Comparison of ENCODE assay signal across 16 cellular contexts in the genomic region with DNA sequence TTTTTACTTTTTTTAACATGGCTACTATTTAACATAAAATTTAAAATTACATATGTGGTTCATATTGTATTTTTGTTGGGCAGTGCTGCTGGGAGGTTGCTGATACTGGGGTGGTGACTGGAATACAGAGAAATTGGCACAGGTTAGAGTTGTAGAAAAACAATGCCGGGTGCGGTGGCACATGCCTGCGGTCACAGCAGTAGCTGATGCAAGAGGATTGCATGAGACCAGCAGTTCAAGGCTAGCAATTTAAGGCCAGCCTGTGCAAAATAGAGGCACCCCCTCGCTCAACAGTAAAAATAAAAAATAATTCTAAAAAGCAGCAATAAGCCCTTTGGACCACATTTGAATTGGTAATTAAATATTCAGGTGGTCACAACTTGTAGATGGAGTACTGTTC. TPM values are rescaled to one million over a fixed set of nuclear protein-coding genes. Genes with fewer than 3 reads are reported as not detected.
DNase-seq lines count a peak whose midpoint lies in the region; ATAC-seq and TF ChIP-seq lines count a peak whose summit lies in the region.
"Had no signal": no experiment of that assay in that cellular context is flagged by ENCODE, and none has a peak within 500 bp of the region (broad histone marks: within the 10 kb centered on the region; RNA-seq: fewer than 3 reads in every experiment).

No MANE protein-coding gene starts in this region.

- no peak overlapping the region for H3K27ac Mint-ChIP-seq in WTC11

- TF ChIP-seq RAD21 in liver (IDR thresholded peaks at IDR 0.05), result peak in 1 of 2 donors; percentile 7

- WGBS in liver, result 40% methylated on average over 4 of the region's 4 CpGs

- H3K27me3 ChIP-seq in liver (ENCODE audit: control insufficient read depth in 4 of 4, insufficient read depth in 4 of 4, low read length in 3 of 4), result no peaks in the 10 kb centered on the region

- no peaks in the 10 kb centered on the region for H3K9me3 ChIP-seq in liver (ENCODE audit: control insufficient read depth in 4 of 4, low read length in 3 of 4)

- TF ChIP-seq CTCF in WTC11 (IDR thresholded peaks at IDR 0.05) (no peak), liver (IDR thresholded peaks at IDR 0.05; ENCODE audit: low read depth, low read length, missing input control) (no peak)

- H3K27me3 Mint-ChIP-seq in WTC11 (ENCODE audit: low read depth), result no peaks in the 10 kb centered on the region

- no peak overlapping the region for H3K9ac ChIP-seq in liver (ENCODE audit: low read depth in 1 of 2, low read length in 2 of 2)
- H3K9ac ChIP-seq: KMS-11 had no signal

- CTCF ChIA-PET in WTC11 (lab: Charles Lee), result interaction anchor here (1.2 kb wide), 1 partner anchor 12 kb away, joined by 3 read pairs; no protein-coding TSS in a partner anchor

- no peak for ATAC-seq in WTC11
- ATAC-seq in GM18873 (IDR thresholded peaks at IDR 0.05; ENCODE audit: low FRiP score, unreplicated experiment), result no peak
- ATAC-seq: PC-3 had no signal

- H3K9me3 Mint-ChIP-seq in WTC11, result no peaks in the 10 kb centered on the region

- no peak overlapping the region for H3K4me3 ChIP-seq in liver (ENCODE audit: low read depth in 1 of 3, low read length in 3 of 3)

- no peaks in the 10 kb centered on the region for H3K36me3 ChIP-seq in liver (ENCODE audit: control insufficient read depth in 4 of 4, insufficient read depth in 3 of 4, low read depth in 1 of 4, low read length in 3 of 4)

- H3K4me3 Mint-ChIP-seq in WTC11, result no peak overlapping the region

- peaks cover 16% of the 10 kb centered on the region for H3K4me1 Mint-ChIP-seq in WTC11

- peaks cover 0 to 4% (median 0%) of the 10 kb centered on the region in 4 donors for H3K4me1 ChIP-seq in liver (ENCODE audit: control insufficient read depth in 4 of 4, insufficient read depth in 4 of 4, low read length in 3 of 4)

- no peaks in the 10 kb centered on the region for H3K36me3 Mint-ChIP-seq in WTC11

- H3K27ac ChIP-seq in liver (ENCODE audit: low read depth in 1 of 2, low read length in 2 of 2), result no peak overlapping the region
- H3K27ac ChIP-seq: HL-60, KMS-11 had no signal

- POLR2A ChIA-PET in WTC11 (lab: Charles Lee), result no interaction called here

- DNase-seq in AG20443 (ENCODE audit: low spot score) (peak; percentile 45), M059J (ENCODE audit: low read depth) (peak; percentile 53), WTC11 (ENCODE audit: low spot score) (no peak), NCI-H446 treated with DMSO at 0.1 percent for 48 hours (lab: John Stamatoyannopoulos, UW) (no peak), dedifferentiated amniotic fluid mesenchymal stem cell (ENCODE audit: extremely low spot score) (no peak), CD1c-positive myeloid dendritic cell (ENCODE audit: extremely low spot score) (no peak)
- DNase-seq: 8988T, COR-L47, HCEC 1CT, NCI-H187 treated with DMSO at 0.1 percent for 48 hours, NCI-H524 treated with DMSO at 0.1 percent for 48 hours, PC-3 had no signal

TF ChIP-seq in WTC11, 78 proteins besides CTCF, POLR2A, EP300 and RAD21:
- TF ChIP-seq GABPB1 (CRISPR knock-in tag; IDR thresholded peaks at IDR 0.05) (peak; percentile 99), ATF1 (CRISPR knock-in tag; IDR thresholded peaks at IDR 0.05) (no peak), GTF2I (CRISPR knock-in tag; conservative IDR thresholded peaks at IDR 0.05) (no peak)

TF ChIP-seq in liver, 16 proteins besides CTCF, POLR2A, EP300 and RAD21:
- TF ChIP-seq HNF4A (conservative IDR thresholded peaks at IDR 0.05) (peak; percentile 39 to 70), TAF1 (conservative IDR thresholded peaks at IDR 0.05) (no peak), SP1 (IDR thresholded peaks at IDR 0.05) (no peak), YY1 (IDR thresholded peaks at IDR 0.05) (peak; percentile 31), MAX (IDR thresholded peaks at IDR 0.05) (peak; percentile 57), NR2F2 (IDR thresholded peaks at IDR 0.05) (no peak), REST (IDR thresholded peaks at IDR 0.05) (no peak), GABPA (IDR thresholded peaks at IDR 0.05 in 1 of 2, conservative IDR thresholded peaks at IDR 0.05 in 1 of 2) (no peak), HNF4G (IDR thresholded peaks at IDR 0.05) (no peak), EGR1 (IDR thresholded peaks at IDR 0.05; ENCODE audit: low read depth in 2 of 2) (peak in 1 of 2 donors; percentile 30), FOXA1 (IDR thresholded peaks at IDR 0.05) (peak; percentile 24), JUND (IDR thresholded peaks at IDR 0.05) (peak in 1 of 2 donors; percentile 34), FOXA2 (IDR thresholded peaks at IDR 0.05) (peak; percentile 25), RXRA (IDR thresholded peaks at IDR 0.05) (peak; percentile 31 to 77)
- TF ChIP-seq, protein P1, sequence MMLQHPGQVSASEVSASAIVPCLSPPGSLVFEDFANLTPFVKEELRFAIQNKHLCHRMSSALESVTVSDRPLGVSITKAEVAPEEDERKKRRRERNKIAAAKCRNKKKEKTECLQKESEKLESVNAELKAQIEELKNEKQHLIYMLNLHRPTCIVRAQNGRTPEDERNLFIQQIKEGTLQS (IDR thresholded peaks at IDR 0.05), result peak; percentile 77
- TF ChIP-seq, protein P2, sequence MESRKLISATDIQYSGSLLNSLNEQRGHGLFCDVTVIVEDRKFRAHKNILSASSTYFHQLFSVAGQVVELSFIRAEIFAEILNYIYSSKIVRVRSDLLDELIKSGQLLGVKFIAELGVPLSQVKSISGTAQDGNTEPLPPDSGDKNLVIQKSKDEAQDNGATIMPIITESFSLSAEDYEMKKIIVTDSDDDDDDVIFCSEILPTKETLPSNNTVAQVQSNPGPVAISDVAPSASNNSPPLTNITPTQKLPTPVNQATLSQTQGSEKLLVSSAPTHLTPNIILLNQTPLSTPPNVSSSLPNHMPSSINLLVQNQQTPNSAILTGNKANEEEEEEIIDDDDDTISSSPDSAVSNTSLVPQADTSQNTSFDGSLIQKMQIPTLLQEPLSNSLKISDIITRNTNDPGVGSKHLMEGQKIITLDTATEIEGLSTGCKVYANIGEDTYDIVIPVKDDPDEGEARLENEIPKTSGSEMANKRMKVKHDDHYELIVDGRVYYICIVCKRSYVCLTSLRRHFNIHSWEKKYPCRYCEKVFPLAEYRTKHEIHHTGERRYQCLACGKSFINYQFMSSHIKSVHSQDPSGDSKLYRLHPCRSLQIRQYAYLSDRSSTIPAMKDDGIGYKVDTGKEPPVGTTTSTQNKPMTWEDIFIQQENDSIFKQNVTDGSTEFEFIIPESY (IDR thresholded peaks at IDR 0.05), result peak; percentile 42

RNA-seq across cellular contexts. Expression of gene CPE, which starts 11.8 kb away (rescaled TPM):
- total RNA-seq in M059J (2014; rRNA removed; shearing (Covaris generic)), result 38.3 and 53.6 TPM in 2 replicates
- total RNA-seq in WTC11 (2021) (9.2 to 12.4 TPM (median 10.9 TPM) in 3 replicates), liver (1 to 10 TPM; 3.6 to 5.6 TPM)
- 1 to 10 TPM; 3.0 to 5.4 TPM for polyA plus RNA-seq in liver

RNA-seq across cellular contexts. Expression of gene MSMO1, which starts 39.6 kb away (rescaled TPM):
- 184 and 200 TPM in 2 replicates for total RNA-seq in M059J (2014; rRNA removed; shearing (Covaris generic))
- 72.9 to 89.9 TPM (median 86.8 TPM) in 3 replicates for total RNA-seq in WTC11 (2021)
- 100 to 1,000 TPM; 448 to 721 TPM for total RNA-seq in liver
- 100 to 1,000 TPM; 153 to 204 TPM for polyA plus RNA-seq in liver

Comparison
In these comparisons a context has a peak if more than half of its experiments do, and no peak if none do; other contexts are left out.
1. DNase-seq: peak in AG20443 (single experiment) and M059J (single experiment); none in WTC11 (single experiment), NCI-H446 treated with DMSO at 0.1 percent for 48 hours (single experiment), dedifferentiated amniotic fluid mesenchymal stem cell (single experiment) and CD1c-positive myeloid dendritic cell (single experiment).